ENCODE assay signal across 28 cellular contexts in genomic region chr20:36371391-36371790, GRCh38.
"Had no signal": no experiment of that assay in that cellular context is flagged by ENCODE, and none has a peak within 500 bp of the region (broad histone marks: within the 10 kb centered on the region; RNA-seq: fewer than 3 reads in every experiment).

No MANE protein-coding gene starts in this region.

- ATAC-seq: activated CD4-positive, alpha-beta T cell treated with anti-CD3 and anti-CD28 coated beads for 36 hours; activated CD8-positive, alpha-beta memory T cell treated with anti-CD3 and anti-CD28 coated beads, Interleukin-2, amount 10 ng/mL, durations not matched to agents 7 days and 5 days; activated CD8-positive, alpha-beta T cell treated with anti-CD3 and anti-CD28 coated beads, Interleukin-2, amount 10 ng/mL, durations not matched to agents 7 days and 5 days; body of pancreas; effector memory CD8-positive, alpha-beta T cell; foreskin keratinocyte; gastrocnemius medialis; heart left ventricle had no signal

- H3K27ac ChIP-seq: body of pancreas, esophagus muscularis mucosa, foreskin keratinocyte, gastrocnemius medialis, heart left ventricle had no signal

- H3K9me3 ChIP-seq: body of pancreas, esophagus muscularis mucosa, gastrocnemius medialis, heart left ventricle had no signal

- H3K36me3 ChIP-seq: esophagus muscularis mucosa, gastrocnemius medialis, heart left ventricle had no signal

- H3K4me1 ChIP-seq: body of pancreas, esophagus muscularis mucosa, foreskin keratinocyte, gastrocnemius medialis, heart left ventricle had no signal

- FAIRE-seq: colon had no signal

- H3K27me3 ChIP-seq: body of pancreas had no signal

- H3K4me3 ChIP-seq: body of pancreas, esophagus muscularis mucosa, gastrocnemius medialis, heart left ventricle had no signal

- DNase-seq: activated CD4-positive, alpha-beta memory T cell treated with anti-CD3 and anti-CD28 coated beads for 36 hours; activated CD4-positive, alpha-beta T cell treated with anti-CD3 and anti-CD28 coated beads for 36 hours; activated CD4-positive, alpha-beta T cell treated with anti-CD3 and anti-CD28 coated beads, Interleukin-2, amount 10 ng/mL, durations not matched to agents 24 days and 14 days; activated CD4-positive, CD25-positive, alpha-beta regulatory T cell; activated CD4-positive, CD25-positive, alpha-beta regulatory T cell treated with anti-CD3 and anti-CD28 coated beads, Interleukin-2, amount 50 U/mL, for 72 hours; activated CD8-positive, alpha-beta memory T cell treated with anti-CD3 and anti-CD28 coated beads, Interleukin-2, amount 10 ng/mL, durations not matched to agents 7 days and 5 days; activated CD8-positive, alpha-beta memory T cell treated with anti-CD3 and anti-CD28 coated beads, Interleukin-2, amount 50 U/mL, for 4 hours; activated CD8-positive, alpha-beta T cell treated with anti-CD3 and anti-CD28 coated beads, Interleukin-2, amount 10 ng/mL, durations not matched to agents 7 days and 5 days; activated effector memory CD4-positive, alpha-beta T cell treated with anti-CD3 and anti-CD28 coated beads, Interleukin-2, amount 50 U/mL, for 16 hours; activated naive CD4-positive, alpha-beta T cell treated with anti-CD3 and anti-CD28 coated beads, Interleukin-2, amount 10 ng/mL, durations not matched to agents 7 days and 5 days; activated T-cell treated with anti-CD3 and anti-CD28 coated beads, Interleukin-2, amount 50 U/mL, for 1 hour; activated T-cell treated with anti-CD3 and anti-CD28 coated beads, Interleukin-2, amount 50 U/mL, for 48 hours; amygdala; aorta; body of pancreas; caudate nucleus; cortex of kidney; dermis blood vessel endothelial cell; effector CD4-positive, alpha-beta T cell; effector memory CD8-positive, alpha-beta T cell; erythroblast; foreskin keratinocyte; gastrocnemius medialis; glutamatergic neuron; heart left ventricle; T-helper 2 cell had no signal
